In genomic region chr5:141623621-141624020, GRCh38 we compare ENCODE assay signal across 1 cellular context.
TF ChIP-seq lines count a peak whose summit lies in the region.

No MANE protein-coding gene starts in this region.

TF ChIP-seq in WTC11, 78 proteins besides CTCF, POLR2A, EP300 and RAD21 (continued from another document):
- no peak for TF ChIP-seq ZNF232 (CRISPR knock-in tag; IDR thresholded peaks at IDR 0.05)
- TF ChIP-seq PRRX2 (CRISPR knock-in tag; IDR thresholded peaks at IDR 0.05) = no peak
- no peak for TF ChIP-seq ELF4 (CRISPR knock-in tag; IDR thresholded peaks at IDR 0.05; ENCODE audit: low read depth)
- no peak for TF ChIP-seq TEAD1 (CRISPR knock-in tag; IDR thresholded peaks at IDR 0.05)
- no peak for TF ChIP-seq ATF2 (CRISPR knock-in tag; IDR thresholded peaks at IDR 0.05; ENCODE audit: borderline replicate concordance, low read depth)
- no peak for TF ChIP-seq ATF3 (CRISPR knock-in tag; conservative IDR thresholded peaks at IDR 0.05)
- no peak for TF ChIP-seq JUN (CRISPR knock-in tag; IDR thresholded peaks at IDR 0.05)
- no peak for TF ChIP-seq HMGXB4 (CRISPR knock-in tag; IDR thresholded peaks at IDR 0.05)
